ENCODE assay signal across 14 cellular contexts in the genomic region with DNA sequence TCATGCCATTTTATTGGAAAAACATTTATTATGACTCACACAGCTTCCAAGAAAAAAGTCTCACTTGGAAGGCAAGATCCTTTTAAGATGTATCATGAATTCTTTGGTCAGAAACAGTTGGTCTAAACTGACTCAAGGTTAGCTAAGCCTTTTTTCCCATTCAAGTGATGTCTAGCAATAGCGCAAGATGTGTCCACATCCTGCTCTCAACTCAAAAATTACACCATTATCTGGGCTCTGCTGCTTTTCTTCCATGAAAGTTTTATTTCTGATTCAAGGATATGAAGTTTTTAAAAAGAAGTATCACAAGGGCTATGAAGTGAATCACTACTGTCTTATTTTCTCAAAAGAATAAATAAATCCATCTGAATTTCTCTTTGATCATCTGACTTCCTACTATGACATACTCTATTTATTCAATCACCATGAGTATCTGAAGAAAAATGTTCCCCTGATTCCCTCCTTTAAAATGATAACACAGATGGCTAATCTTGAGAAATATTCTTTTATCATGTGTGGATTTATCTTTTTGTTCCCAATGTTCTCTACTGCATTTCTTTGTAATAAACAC.
DNase-seq lines count a peak whose midpoint lies in the region; FAIRE-seq lines count a peak whose summit lies in the region.
"Had no signal": no experiment of that assay in that cellular context is flagged by ENCODE, and none has a peak within 500 bp of the region (broad histone marks: within the 10 kb centered on the region; RNA-seq: fewer than 3 reads in every experiment).

No MANE protein-coding gene starts in this region.

- no peak for DNase-seq in GM19239 (ENCODE audit: insufficient read length, low spot score)
- DNase-seq in RCC 7860 (ENCODE audit: low spot score) = peak; percentile 45
- DNase-seq in epithelial cell of prostate (ENCODE audit: low read depth, low spot score) = peak; percentile 50
- DNase-seq in skeletal muscle cell (ENCODE audit: low read depth) = peak; percentile 85
- no peak for DNase-seq in RPMI8226
- DNase-seq in SK-N-DZ (ENCODE audit: low spot score) = no peak
- no peak for DNase-seq in DMS153 treated with DMSO at 0.1 percent for 48 hours (lab: John Stamatoyannopoulos, UW; ENCODE audit: unreplicated experiment)
- DNase-seq: adrenal gland, erythroblast, KG1, left ventricle myocardium inferior, NCI-H524, thyroid gland had no signal

- peak overlapping the region; percentile 19 for H3K4me3 ChIP-seq in skeletal muscle cell (ENCODE audit: low read depth, low read length)
- H3K4me3 ChIP-seq: adrenal gland, left ventricle myocardium inferior, prostate gland, thyroid gland had no signal

- peak overlapping the region; percentile 92 for H3K27ac ChIP-seq in epithelial cell of prostate
- H3K27ac ChIP-seq: left ventricle myocardium inferior, prostate gland, thyroid gland had no signal

- FAIRE-seq in GM19239 (lab: Jason Lieb, UNC) = peak; percentile 60
- FAIRE-seq in RCC 7860 (lab: Jason Lieb, UNC) = no peak

Comparison
In these comparisons a context has a peak if more than half of its experiments do, and no peak if none do; other contexts are left out.
1. DNase-seq: peak in RCC 7860 (single experiment), epithelial cell of prostate (single experiment) and skeletal muscle cell (single experiment); none in GM19239 (single experiment), RPMI8226 (single experiment), SK-N-DZ (single experiment) and DMS153 treated with DMSO at 0.1 percent for 48 hours (single experiment).